Comparison of ENCODE assay signal across 11 cellular contexts in the genomic region with DNA sequence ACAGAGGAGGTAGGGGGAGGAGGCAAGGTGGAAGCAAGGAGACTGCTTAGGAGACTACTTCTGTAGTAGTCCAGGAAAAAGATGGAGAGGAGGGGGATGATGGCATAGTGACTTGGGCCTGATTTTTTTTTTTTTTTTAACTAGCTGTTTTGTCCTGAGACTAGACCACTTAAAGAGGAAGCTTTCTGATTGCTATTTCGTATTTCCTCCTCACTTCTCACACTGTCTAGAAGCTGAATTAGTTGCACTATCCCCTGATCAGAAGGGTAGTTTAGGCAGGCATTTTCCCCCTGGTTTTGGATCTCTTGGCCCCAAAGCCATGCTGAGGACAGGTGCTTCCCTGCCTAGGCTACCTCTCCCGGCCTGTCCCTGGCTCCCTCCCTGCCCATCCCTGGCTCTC. TPM values are rescaled to one million over a fixed set of nuclear protein-coding genes. Genes with fewer than 3 reads are reported as not detected.
A peak's percentile ranks its signal among the peaks of the same experiment; 100 is the strongest.
DNase-seq lines count a peak whose midpoint lies in the region; ATAC-seq and TF ChIP-seq lines count a peak whose summit lies in the region.
"Had no signal": no experiment of that assay in that cellular context is flagged by ENCODE, and none has a peak within 500 bp of the region (broad histone marks: within the 10 kb centered on the region; RNA-seq: fewer than 3 reads in every experiment).

No MANE protein-coding gene starts in this region.

- WGBS in endodermal cell (ENCODE audit: insufficient coverage in 1 of 2, insufficient read length in 1 of 2), 2 experiments: 80 to 97% methylated on average over 2 of the region's 2 CpGs

- peaks cover 100% of the 10 kb centered on the region for H3K79me2 ChIP-seq in OCI-LY3 (ENCODE audit: low read length)

- peak overlapping the region; percentile 42 for H3K27ac ChIP-seq in OCI-LY3 (ENCODE audit: low read length)
- peak overlapping the region; percentile 25 for H3K27ac ChIP-seq in endodermal cell (ENCODE audit: low read depth, low read length)
- H3K27ac ChIP-seq: colonic mucosa had no signal

- no peak overlapping the region for H3K4me3 ChIP-seq in OCI-LY3 (ENCODE audit: low read length)
- H3K4me3 ChIP-seq in endodermal cell (ENCODE audit: low read length): no peak overlapping the region
- H3K4me3 ChIP-seq: colonic mucosa, K562, tibial artery had no signal

- H3K4me1 ChIP-seq in OCI-LY3 (ENCODE audit: low read length) (peaks cover 42% of the 10 kb centered on the region), endodermal cell (ENCODE audit: control insufficient read depth, insufficient read depth, low read length) (peaks cover 21% of the 10 kb centered on the region)
- H3K4me1 ChIP-seq: colonic mucosa had no signal

- no peaks in the 10 kb centered on the region for H3K9me3 Mint-ChIP-seq in activated T-cell treated with anti-CD3 and anti-CD28 coated beads, Interleukin-2, amount 50 U/mL, for 24 hours
- H3K9me3 Mint-ChIP-seq in endodermal cell: no peaks in the 10 kb centered on the region
- H3K9me3 Mint-ChIP-seq in stimulated activated memory B cell treated with anti-CD40 and anti-IgM and Interleukin-4, amounts not matched to agents 10 μg/mL and 1 μg/mL and 100 μg/mL, for 72 hours: no peaks in the 10 kb centered on the region

- no peak for TF ChIP-seq POLR2A in GM18505 (IDR thresholded peaks at IDR 0.05; ENCODE audit: borderline replicate concordance, extremely low read depth, insufficient read depth, insufficient read length)

- H3K4me3 Mint-ChIP-seq in activated T-cell treated with anti-CD3 and anti-CD28 coated beads, Interleukin-2, amount 50 U/mL, for 24 hours: no peak overlapping the region
- H3K4me3 Mint-ChIP-seq in endodermal cell: no peak overlapping the region
- peak overlapping the region; percentile 6 for H3K4me3 Mint-ChIP-seq in stimulated activated memory B cell treated with anti-CD40 and anti-IgM and Interleukin-4, amounts not matched to agents 10 μg/mL and 1 μg/mL and 100 μg/mL, for 72 hours

- H3K27ac Mint-ChIP-seq in activated T-cell treated with anti-CD3 and anti-CD28 coated beads, Interleukin-2, amount 50 U/mL, for 24 hours: peak overlapping the region; percentile 78
- H3K27ac Mint-ChIP-seq in endodermal cell: peak overlapping the region; percentile 67
- H3K27ac Mint-ChIP-seq in stimulated activated memory B cell treated with anti-CD40 and anti-IgM and Interleukin-4, amounts not matched to agents 10 μg/mL and 1 μg/mL and 100 μg/mL, for 72 hours: peak overlapping the region; percentile 74

- TF ChIP-seq CTCF in OCI-LY3 (IDR thresholded peaks at IDR 0.05; ENCODE audit: low read depth, low read length) (no peak), endodermal cell (conservative IDR thresholded peaks at IDR 0.05) (no peak)

- no peak for DNase-seq in activated T-cell treated with anti-CD3 and anti-CD28 coated beads, Interleukin-2, amount 50 U/mL, for 24 hours
- no peak for DNase-seq in activated T-cell treated with anti-CD3 and anti-CD28 coated beads, Interleukin-2, amount 50 U/mL, for 48 hours
- DNase-seq in endodermal cell: no peak
- DNase-seq in effector CD4-positive, alpha-beta T cell: no peak
- no peak for DNase-seq in activated effector memory CD4-positive, alpha-beta T cell treated with anti-CD3 and anti-CD28 coated beads, Interleukin-2, amount 50 U/mL, for 16 hours
- DNase-seq: colonic mucosa, tibial artery had no signal

- no peak overlapping the region for H2AFZ ChIP-seq in OCI-LY3 (ENCODE audit: low read depth, low read length)

- H4K20me1 ChIP-seq in OCI-LY3 (ENCODE audit: insufficient read depth, low read length): peaks cover 97% of the 10 kb centered on the region

- peak overlapping the region; percentile 1; the same call in 1 of the 2 replicates for H3K4me2 ChIP-seq in OCI-LY3 (ENCODE audit: low read length)

- no peaks in the 10 kb centered on the region for H3K27me3 Mint-ChIP-seq in activated T-cell treated with anti-CD3 and anti-CD28 coated beads, Interleukin-2, amount 50 U/mL, for 24 hours
- no peaks in the 10 kb centered on the region for H3K27me3 Mint-ChIP-seq in endodermal cell (ENCODE audit: insufficient read depth)
- H3K27me3 Mint-ChIP-seq in stimulated activated memory B cell treated with anti-CD40 and anti-IgM and Interleukin-4, amounts not matched to agents 10 μg/mL and 1 μg/mL and 100 μg/mL, for 72 hours: no peaks in the 10 kb centered on the region

- H3K9me3 ChIP-seq in OCI-LY3 (ENCODE audit: insufficient read depth, low read length): no peaks in the 10 kb centered on the region
- H3K9me3 ChIP-seq in endodermal cell (ENCODE audit: control insufficient read depth, low read length): no peaks in the 10 kb centered on the region
- H3K9me3 ChIP-seq: colonic mucosa, tibial artery had no signal

- H3K9ac ChIP-seq in OCI-LY3 (ENCODE audit: low read length) (no peak overlapping the region), endodermal cell (ENCODE audit: extremely low read depth, low read length, poor library complexity, severe bottlenecking) (no peak overlapping the region)

- peaks cover 90% of the 10 kb centered on the region for H3K4me1 Mint-ChIP-seq in activated T-cell treated with anti-CD3 and anti-CD28 coated beads, Interleukin-2, amount 50 U/mL, for 24 hours (ENCODE audit: low read depth)
- peaks cover 68% of the 10 kb centered on the region for H3K4me1 Mint-ChIP-seq in endodermal cell
- H3K4me1 Mint-ChIP-seq in stimulated activated memory B cell treated with anti-CD40 and anti-IgM and Interleukin-4, amounts not matched to agents 10 μg/mL and 1 μg/mL and 100 μg/mL, for 72 hours: peaks cover 83% of the 10 kb centered on the region

- peak; percentile 76 for ATAC-seq in stimulated activated memory B cell treated with anti-CD40 and anti-IgM and Interleukin-4, amounts not matched to agents 10 μg/mL and 1 μg/mL and 100 μg/mL, for 72 hours
- no peak for ATAC-seq in GM18505 (IDR thresholded peaks at IDR 0.05; ENCODE audit: unreplicated experiment)

- H3K36me3 ChIP-seq in OCI-LY3 (replicated peaks; ENCODE audit: low read depth, low read length) (peaks cover 5% of the 10 kb centered on the region), endodermal cell (ENCODE audit: control insufficient read depth, insufficient read depth, low read length) (peaks cover 13% of the 10 kb centered on the region)
- H3K36me3 ChIP-seq: colonic mucosa, tibial artery had no signal

- H3K27me3 ChIP-seq in OCI-LY3 (ENCODE audit: low read depth, low read length) (no peaks in the 10 kb centered on the region), endodermal cell (ENCODE audit: control insufficient read depth, insufficient read depth, low read length, poor library complexity, severe bottlenecking) (no peaks in the 10 kb centered on the region)
- H3K27me3 ChIP-seq: colonic mucosa, tibial artery had no signal

- peaks cover 74% of the 10 kb centered on the region for H3K36me3 Mint-ChIP-seq in activated T-cell treated with anti-CD3 and anti-CD28 coated beads, Interleukin-2, amount 50 U/mL, for 24 hours (ENCODE audit: low read depth)
- peaks cover 2% of the 10 kb centered on the region for H3K36me3 Mint-ChIP-seq in endodermal cell (ENCODE audit: low read depth)
- peaks cover 9% of the 10 kb centered on the region for H3K36me3 Mint-ChIP-seq in stimulated activated memory B cell treated with anti-CD40 and anti-IgM and Interleukin-4, amounts not matched to agents 10 μg/mL and 1 μg/mL and 100 μg/mL, for 72 hours

RNA-seq across cellular contexts. Expression of gene LARP1, which starts 14.9 kb away (rescaled TPM):
- total RNA-seq in endodermal cell: 100 to 1,000 TPM; 193 to 273 TPM
- 115 TPM for polyA plus RNA-seq in endodermal cell (2013, experiment 1 of 2)
- 107 TPM for polyA plus RNA-seq in endodermal cell (2013, experiment 2 of 2)
